Comparison of ENCODE assay signal across 1 cellular context in the genomic region with DNA sequence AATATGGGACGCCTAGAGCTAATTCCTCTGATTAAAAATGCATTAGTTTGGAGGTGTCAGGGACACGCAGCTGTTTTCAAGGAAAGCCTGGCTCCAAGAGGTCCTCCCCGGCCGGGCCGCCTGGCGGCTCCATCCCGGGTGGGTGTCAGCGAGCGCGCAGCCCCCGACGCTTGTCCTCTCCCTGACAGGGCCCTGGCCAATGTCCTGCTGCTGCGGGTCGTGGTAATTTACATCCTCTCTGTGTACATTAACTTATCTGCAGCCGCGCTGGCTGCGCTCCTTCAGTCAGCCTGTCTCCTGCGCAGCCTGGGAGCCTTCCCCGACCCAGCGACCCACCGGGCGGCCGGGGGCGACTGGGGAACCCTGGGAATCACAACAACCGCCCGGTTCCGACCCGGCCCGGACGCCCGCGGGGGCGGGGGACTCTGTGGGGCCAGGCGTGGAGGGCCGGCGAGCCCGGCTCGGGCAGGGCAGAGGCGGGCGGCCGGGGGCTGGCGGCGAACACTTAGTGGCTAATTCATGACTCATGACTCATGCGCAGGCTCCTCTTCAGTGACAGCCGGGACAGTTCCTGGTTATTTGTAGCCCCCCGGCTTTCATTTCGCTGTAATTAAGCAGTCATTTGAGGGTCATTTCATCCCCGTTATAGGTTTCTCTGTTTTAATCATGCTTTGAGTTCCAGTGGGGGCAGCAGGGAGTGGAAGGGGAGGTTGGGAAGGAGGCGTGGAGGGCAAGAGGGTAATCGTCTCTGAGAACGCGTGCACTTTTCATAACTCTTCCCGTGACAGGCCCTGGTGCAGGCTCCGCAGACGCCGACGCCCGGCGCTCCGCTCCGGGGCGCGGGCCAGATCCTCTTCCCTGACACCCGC.
TF ChIP-seq lines count a peak whose summit lies in the region.

No MANE protein-coding gene starts in this region.

TF ChIP-seq in IMR-90, 13 proteins besides CTCF, POLR2A, EP300 and RAD21:
- peak; percentile 84 for TF ChIP-seq BHLHE40 (IDR thresholded peaks at IDR 0.05; ENCODE audit: low read depth, low read length)
- TF ChIP-seq MAFK (IDR thresholded peaks at IDR 0.05; ENCODE audit: low read depth, low read length) = no peak
- TF ChIP-seq MAZ (IDR thresholded peaks at IDR 0.05; ENCODE audit: borderline replicate concordance, low read depth, low read length) = peak; percentile 35; the same call in 1 of the 2 replicates
- TF ChIP-seq FOS (IDR thresholded peaks at IDR 0.05; ENCODE audit: low read depth, low read length) = peak; percentile 71
- TF ChIP-seq MXI1 (IDR thresholded peaks at IDR 0.05; ENCODE audit: borderline replicate concordance, low read depth, low read length) = peak; percentile 42; the same call in 1 of the 2 replicates
- TF ChIP-seq, protein P1, sequence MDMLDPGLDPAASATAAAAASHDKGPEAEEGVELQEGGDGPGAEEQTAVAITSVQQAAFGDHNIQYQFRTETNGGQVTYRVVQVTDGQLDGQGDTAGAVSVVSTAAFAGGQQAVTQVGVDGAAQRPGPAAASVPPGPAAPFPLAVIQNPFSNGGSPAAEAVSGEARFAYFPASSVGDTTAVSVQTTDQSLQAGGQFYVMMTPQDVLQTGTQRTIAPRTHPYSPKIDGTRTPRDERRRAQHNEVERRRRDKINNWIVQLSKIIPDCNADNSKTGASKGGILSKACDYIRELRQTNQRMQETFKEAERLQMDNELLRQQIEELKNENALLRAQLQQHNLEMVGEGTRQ (IDR thresholded peaks at IDR 0.05; ENCODE audit: low read depth, low read length) = no peak
- TF ChIP-seq RFX5 (IDR thresholded peaks at IDR 0.05; ENCODE audit: low read depth, low read length) = no peak
- TF ChIP-seq, protein P2, sequence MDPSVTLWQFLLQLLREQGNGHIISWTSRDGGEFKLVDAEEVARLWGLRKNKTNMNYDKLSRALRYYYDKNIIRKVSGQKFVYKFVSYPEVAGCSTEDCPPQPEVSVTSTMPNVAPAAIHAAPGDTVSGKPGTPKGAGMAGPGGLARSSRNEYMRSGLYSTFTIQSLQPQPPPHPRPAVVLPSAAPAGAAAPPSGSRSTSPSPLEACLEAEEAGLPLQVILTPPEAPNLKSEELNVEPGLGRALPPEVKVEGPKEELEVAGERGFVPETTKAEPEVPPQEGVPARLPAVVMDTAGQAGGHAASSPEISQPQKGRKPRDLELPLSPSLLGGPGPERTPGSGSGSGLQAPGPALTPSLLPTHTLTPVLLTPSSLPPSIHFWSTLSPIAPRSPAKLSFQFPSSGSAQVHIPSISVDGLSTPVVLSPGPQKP (IDR thresholded peaks at IDR 0.05; ENCODE audit: borderline replicate concordance, low read depth, low read length) = no peak
